In the genomic region with DNA sequence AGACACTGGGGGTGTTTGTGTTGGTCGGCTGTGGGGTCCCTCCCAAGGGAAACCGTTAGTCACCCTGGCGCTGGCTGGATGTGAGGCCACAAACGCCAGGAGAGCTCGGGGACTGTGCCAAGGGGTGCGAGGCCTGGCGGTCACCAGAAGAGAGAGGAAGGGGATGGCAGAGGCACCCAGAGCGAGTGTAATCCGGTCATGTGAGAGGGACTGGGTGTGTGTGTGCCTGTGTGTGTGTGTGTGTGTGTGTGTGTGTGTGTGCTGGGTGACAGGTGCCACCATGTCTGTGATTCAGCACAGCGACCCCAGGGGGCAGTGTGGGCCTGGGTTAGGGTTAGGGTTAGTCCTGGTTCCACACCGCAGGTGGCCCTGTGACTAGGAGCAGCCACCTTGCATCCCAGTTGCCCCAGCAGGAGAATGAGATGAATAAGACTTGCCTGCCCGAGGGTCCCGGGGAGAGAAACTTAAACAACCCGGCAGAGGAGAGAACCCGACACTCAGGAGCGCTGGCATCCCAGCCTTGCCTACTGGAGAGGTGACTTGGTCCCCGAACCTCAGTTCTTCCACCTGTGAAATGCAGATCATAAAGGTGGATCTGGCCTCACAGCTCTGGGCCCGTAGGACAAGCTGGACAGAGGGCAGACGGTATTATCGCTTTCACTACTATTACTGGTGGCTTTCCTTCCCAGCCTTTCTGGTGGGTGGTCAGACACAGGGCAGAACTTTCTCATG, we compare ENCODE assay signal across 8 cellular contexts. TPM values are rescaled to one million over a fixed set of nuclear protein-coding genes. Genes with fewer than 3 reads are reported as not detected.
A peak's percentile ranks its signal among the peaks of the same experiment; 100 is the strongest.
DNase-seq lines count a peak whose midpoint lies in the region; ATAC-seq and TF ChIP-seq lines count a peak whose summit lies in the region.

No MANE protein-coding gene starts in this region.

- peak overlapping the region; percentile 43 for H3K27ac Mint-ChIP-seq in neural crest cell (ENCODE audit: unreplicated experiment)

- H3K4me1 ChIP-seq in thoracic aorta (ENCODE audit: control insufficient read depth in 1 of 2, low read depth in 2 of 2), result peaks cover 15 to 22% of the 10 kb centered on the region in 2 donors

- peaks cover 6% of the 10 kb centered on the region for H3K4me1 Mint-ChIP-seq in neural crest cell

- TF ChIP-seq CTCF in AG09309 (IDR thresholded peaks at IDR 0.05; ENCODE audit: control insufficient read depth, insufficient read depth, low read depth, low read length, missing control alignments) (peak; percentile 56), epithelial cell of esophagus (IDR thresholded peaks at IDR 0.05; ENCODE audit: insufficient read depth, low read depth, low read length, missing control alignments) (peak; percentile 52), neural crest cell (conservative IDR thresholded peaks at IDR 0.05) (peak; percentile 62), thoracic aorta (IDR thresholded peaks at IDR 0.05) (peak; percentile 32)

- H3K27me3 ChIP-seq in thoracic aorta (replicated peaks; ENCODE audit: insufficient read depth), result no peaks in the 10 kb centered on the region

- no peaks in the 10 kb centered on the region for H3K36me3 ChIP-seq in thoracic aorta

- DNase-seq in AG09309 (ENCODE audit: low read depth), result no peak
- DNase-seq in H4 (ENCODE audit: low spot score), result peak; percentile 46
- peak; percentile 92 for DNase-seq in NCI-H82 (lab: John Stamatoyannopoulos, UW)
- DNase-seq in activated CD8-positive, alpha-beta memory T cell treated with anti-CD3 and anti-CD28 coated beads, Interleukin-2, amount 50 U/mL, for 1 hour (ENCODE audit: extremely low read depth), result peak; percentile 22
- DNase-seq in epithelial cell of esophagus (ENCODE audit: low read depth), result peak; percentile 51
- peak; percentile 71 for DNase-seq in neural crest cell (ENCODE audit: low read depth, low spot score)
- no peak for DNase-seq in thoracic aorta (ENCODE audit: low spot score)

- H3K27me3 Mint-ChIP-seq in neural crest cell (ENCODE audit: low read depth), result peaks cover 11% of the 10 kb centered on the region

- no peaks in the 10 kb centered on the region for H3K9me3 ChIP-seq in thoracic aorta

- H3K9me3 Mint-ChIP-seq in neural crest cell, result no peaks in the 10 kb centered on the region

- peak overlapping the region; percentile 28 for H3K4me3 Mint-ChIP-seq in neural crest cell

- no peak overlapping the region for H3K27ac ChIP-seq in thoracic aorta

- H3K36me3 Mint-ChIP-seq in neural crest cell (ENCODE audit: low read depth), result no peaks in the 10 kb centered on the region

- H3K4me3 ChIP-seq in AG09309 (ENCODE audit: control insufficient read depth, low read depth, low read length) (no peak overlapping the region), epithelial cell of esophagus (ENCODE audit: low read length) (no peak overlapping the region), thoracic aorta (no peak overlapping the region)

- ATAC-seq in thoracic aorta (ENCODE audit: insufficient number of reproducible peaks, low FRiP score, low read depth) (peak; percentile 24), GM21381 (IDR thresholded peaks at IDR 0.05; ENCODE audit: unreplicated experiment) (no peak)

RNA-seq across cellular contexts. Expression of gene ADAMTSL2, which starts 1.4 kb away (rescaled TPM):
- total RNA-seq in H4 (2014; rRNA removed; shearing (Covaris generic)), result not detected in 2 replicates
- 0.16 and 0.20 TPM in 2 replicates for total RNA-seq in neural crest cell
- total RNA-seq in thoracic aorta, result 1 to 10 TPM; 2.8 to 5.5 TPM

RNA-seq across cellular contexts. Expression of gene MYMK, which starts 8.3 kb away (rescaled TPM):
- total RNA-seq in H4 (2014; rRNA removed; shearing (Covaris generic)), result not detected in 2 replicates
- total RNA-seq in neural crest cell, result not detected in 2 replicates
- total RNA-seq in thoracic aorta, result not detected

RNA-seq across cellular contexts. Expression of gene SLC2A6, which starts 54.2 kb away (rescaled TPM):
- total RNA-seq in H4 (2014; rRNA removed; shearing (Covaris generic)), result 4.0 and 5.1 TPM in 2 replicates
- total RNA-seq in neural crest cell, result 29.0 and 30.9 TPM in 2 replicates
- total RNA-seq in thoracic aorta, result 1 to 10 TPM; 4.6 to 8.8 TPM

Comparison
In these comparisons a context has a peak if more than half of its experiments do, and no peak if none do; other contexts are left out.
1. DNase-seq: peak in H4 (single experiment), NCI-H82 (single experiment), activated CD8-positive, alpha-beta memory T cell treated with anti-CD3 and anti-CD28 coated beads, Interleukin-2, amount 50 U/mL, for 1 hour (single experiment), epithelial cell of esophagus (single experiment) and neural crest cell (single experiment); none in AG09309 (single experiment) and thoracic aorta (single experiment).
2. Peak in every context shown above with its lines, with median percentiles within 50 percentile points of each other: CTCF ChIP-seq.